Comparison of ENCODE assay signal across 10 cellular contexts in genomic region chr16:69520800-69521602, GRCh38. TPM values are rescaled to one million over a fixed set of nuclear protein-coding genes. Genes with fewer than 3 reads are reported as not detected.
DNase-seq lines count a peak whose midpoint lies in the region; ATAC-seq and TF ChIP-seq lines count a peak whose summit lies in the region.
"Had no signal": no experiment of that assay in that cellular context is flagged by ENCODE, and none has a peak within 500 bp of the region (broad histone marks: within the 10 kb centered on the region; RNA-seq: fewer than 3 reads in every experiment).

No MANE protein-coding gene starts in this region.

- DNase-seq in activated naive CD4-positive, alpha-beta T cell treated with anti-CD3 and anti-CD28 coated beads for 36 hours, result peak; percentile 72
- no peak for DNase-seq in activated naive CD4-positive, alpha-beta T cell (lab: John Stamatoyannopoulos, UW)
- DNase-seq in adipocyte (ENCODE audit: low read depth), result peak; percentile 72
- no peak for DNase-seq in HEK293T (ENCODE audit: extremely low spot score)
- no peak for DNase-seq in COLO829 (ENCODE audit: low spot score)
- DNase-seq: caudate nucleus, left ventricle myocardium inferior had no signal

- CTCF ChIA-PET in activated naive CD4-positive, alpha-beta T cell treated with anti-CD3 and anti-CD28 coated beads for 36 hours (lab: Charles Lee), result interaction anchor here (0.9 kb wide), 1 partner anchor 25 kb away, joined by 3 read pairs; no protein-coding TSS in a partner anchor
- CTCF ChIA-PET in HEK293T (lab: Yijun Ruan, JAX), result interaction anchor here (0.6 kb wide), 1 partner anchor 46 kb away, joined by 3 read pairs; no protein-coding TSS in a partner anchor

- no peaks in the 10 kb centered on the region for H3K27me3 ChIP-seq in adipocyte (replicated peaks; ENCODE audit: control insufficient read depth, insufficient read depth, low read length)

- no peak overlapping the region for H3K4me3 Mint-ChIP-seq in activated naive CD4-positive, alpha-beta T cell treated with anti-CD3 and anti-CD28 coated beads for 36 hours
- no peak overlapping the region for H3K4me3 Mint-ChIP-seq in stimulated activated memory B cell treated with anti-CD40 and anti-IgM and Interleukin-4, amounts not matched to agents 10 μg/mL and 1 μg/mL and 100 μg/mL, for 72 hours

- POLR2A ChIA-PET in HEK293T (lab: Yijun Ruan, JAX), result interaction anchor here (1.7 kb wide), 1 partner anchor 9 kb away, joined by 5 read pairs; no protein-coding TSS in a partner anchor

- ATAC-seq in HG03442 (IDR thresholded peaks at IDR 0.05; ENCODE audit: unreplicated experiment), result peak; percentile 57
- peak; percentile 48 for ATAC-seq in stimulated activated memory B cell treated with anti-CD40 and anti-IgM and Interleukin-4, amounts not matched to agents 10 μg/mL and 1 μg/mL and 100 μg/mL, for 72 hours
- no peak for ATAC-seq in HG03432 (IDR thresholded peaks at IDR 0.05; ENCODE audit: unreplicated experiment)

- H3K9me3 Mint-ChIP-seq in activated naive CD4-positive, alpha-beta T cell treated with anti-CD3 and anti-CD28 coated beads for 36 hours, result no peaks in the 10 kb centered on the region
- H3K9me3 Mint-ChIP-seq in stimulated activated memory B cell treated with anti-CD40 and anti-IgM and Interleukin-4, amounts not matched to agents 10 μg/mL and 1 μg/mL and 100 μg/mL, for 72 hours, result no peaks in the 10 kb centered on the region

- H3K36me3 Mint-ChIP-seq in activated naive CD4-positive, alpha-beta T cell treated with anti-CD3 and anti-CD28 coated beads for 36 hours (ENCODE audit: low read depth), result no peaks in the 10 kb centered on the region
- H3K36me3 Mint-ChIP-seq in stimulated activated memory B cell treated with anti-CD40 and anti-IgM and Interleukin-4, amounts not matched to agents 10 μg/mL and 1 μg/mL and 100 μg/mL, for 72 hours, result no peaks in the 10 kb centered on the region

- no peaks in the 10 kb centered on the region for H3K9me3 ChIP-seq in adipocyte (ENCODE audit: control insufficient read depth, low read length)

- H3K27ac Mint-ChIP-seq in activated naive CD4-positive, alpha-beta T cell treated with anti-CD3 and anti-CD28 coated beads for 36 hours, result peak overlapping the region; percentile 91
- no peak overlapping the region for H3K27ac Mint-ChIP-seq in stimulated activated memory B cell treated with anti-CD40 and anti-IgM and Interleukin-4, amounts not matched to agents 10 μg/mL and 1 μg/mL and 100 μg/mL, for 72 hours

- H3K4me1 Mint-ChIP-seq in activated naive CD4-positive, alpha-beta T cell treated with anti-CD3 and anti-CD28 coated beads for 36 hours (ENCODE audit: low read depth), result peaks cover 21% of the 10 kb centered on the region
- no peaks in the 10 kb centered on the region for H3K4me1 Mint-ChIP-seq in stimulated activated memory B cell treated with anti-CD40 and anti-IgM and Interleukin-4, amounts not matched to agents 10 μg/mL and 1 μg/mL and 100 μg/mL, for 72 hours

- peak overlapping the region; percentile 4 for H3K9ac ChIP-seq in adipocyte (ENCODE audit: low read length)

- no peak overlapping the region for H3K4me3 ChIP-seq in adipocyte (ENCODE audit: low read length)
- H3K4me3 ChIP-seq: left ventricle myocardium inferior had no signal

- H3K36me3 ChIP-seq in adipocyte (ENCODE audit: control insufficient read depth, insufficient read depth, low read length, severe bottlenecking), result no peaks in the 10 kb centered on the region
- H3K36me3 ChIP-seq: left ventricle myocardium inferior had no signal

- intact Hi-C loops in activated naive CD4-positive, alpha-beta T cell treated with anti-CD3 and anti-CD28 coated beads for 36 hours (cut with micrococcal nuclease), result loop anchor here (1.0 to 5.0 kb wide), 3 partner anchors 9 to 79 kb away; no protein-coding TSS in a partner anchor

- no peaks in the 10 kb centered on the region for H3K27me3 Mint-ChIP-seq in activated naive CD4-positive, alpha-beta T cell treated with anti-CD3 and anti-CD28 coated beads for 36 hours (ENCODE audit: low read depth)
- no peaks in the 10 kb centered on the region for H3K27me3 Mint-ChIP-seq in stimulated activated memory B cell treated with anti-CD40 and anti-IgM and Interleukin-4, amounts not matched to agents 10 μg/mL and 1 μg/mL and 100 μg/mL, for 72 hours

- H3K4me1 ChIP-seq in adipocyte (ENCODE audit: control insufficient read depth, insufficient read depth, low read length), result peaks cover 7% of the 10 kb centered on the region
- H3K4me1 ChIP-seq: left ventricle myocardium inferior had no signal

TF ChIP-seq in HEK293T, 16 proteins besides CTCF, POLR2A, EP300 and RAD21:
- TF ChIP-seq CTBP1 (IDR thresholded peaks at IDR 0.05; ENCODE audit: borderline replicate concordance) (no peak), BHLHE40 (IDR thresholded peaks at IDR 0.05; ENCODE audit: borderline replicate concordance) (no peak), FOXM1 (IDR thresholded peaks at IDR 0.05; ENCODE audit: borderline replicate concordance) (no peak), SP1 (IDR thresholded peaks at IDR 0.05) (no peak), FOXK2 (IDR thresholded peaks at IDR 0.05) (no peak), L3MBTL2 (conservative IDR thresholded peaks at IDR 0.05) (no peak), ARNT (IDR thresholded peaks at IDR 0.05) (no peak), FOXA1 (IDR thresholded peaks at IDR 0.05) (no peak), TARDBP (IDR thresholded peaks at IDR 0.05) (no peak), HDGF (IDR thresholded peaks at IDR 0.05; ENCODE audit: borderline replicate concordance) (no peak), PKNOX1 (IDR thresholded peaks at IDR 0.05) (no peak), SUZ12 (IDR thresholded peaks at IDR 0.05) (no peak), ZNF384 (IDR thresholded peaks at IDR 0.05) (no peak)

RNA-seq across cellular contexts. Expression of gene NFAT5, which starts 44.8 kb away (rescaled TPM):
- total RNA-seq in activated naive CD4-positive, alpha-beta T cell treated with anti-CD3 and anti-CD28 coated beads for 36 hours, result 10 to 100 TPM; 33.0 to 34.0 TPM

Comparison
In these comparisons a context has a peak if more than half of its experiments do, and no peak if none do; other contexts are left out.
1. DNase-seq: peak in activated naive CD4-positive, alpha-beta T cell treated with anti-CD3 and anti-CD28 coated beads for 36 hours (single experiment) and adipocyte (single experiment); none in activated naive CD4-positive, alpha-beta T cell (0 of 4), HEK293T (single experiment) and COLO829 (single experiment).